ENCODE assay signal across 8 cellular contexts in the genomic region with DNA sequence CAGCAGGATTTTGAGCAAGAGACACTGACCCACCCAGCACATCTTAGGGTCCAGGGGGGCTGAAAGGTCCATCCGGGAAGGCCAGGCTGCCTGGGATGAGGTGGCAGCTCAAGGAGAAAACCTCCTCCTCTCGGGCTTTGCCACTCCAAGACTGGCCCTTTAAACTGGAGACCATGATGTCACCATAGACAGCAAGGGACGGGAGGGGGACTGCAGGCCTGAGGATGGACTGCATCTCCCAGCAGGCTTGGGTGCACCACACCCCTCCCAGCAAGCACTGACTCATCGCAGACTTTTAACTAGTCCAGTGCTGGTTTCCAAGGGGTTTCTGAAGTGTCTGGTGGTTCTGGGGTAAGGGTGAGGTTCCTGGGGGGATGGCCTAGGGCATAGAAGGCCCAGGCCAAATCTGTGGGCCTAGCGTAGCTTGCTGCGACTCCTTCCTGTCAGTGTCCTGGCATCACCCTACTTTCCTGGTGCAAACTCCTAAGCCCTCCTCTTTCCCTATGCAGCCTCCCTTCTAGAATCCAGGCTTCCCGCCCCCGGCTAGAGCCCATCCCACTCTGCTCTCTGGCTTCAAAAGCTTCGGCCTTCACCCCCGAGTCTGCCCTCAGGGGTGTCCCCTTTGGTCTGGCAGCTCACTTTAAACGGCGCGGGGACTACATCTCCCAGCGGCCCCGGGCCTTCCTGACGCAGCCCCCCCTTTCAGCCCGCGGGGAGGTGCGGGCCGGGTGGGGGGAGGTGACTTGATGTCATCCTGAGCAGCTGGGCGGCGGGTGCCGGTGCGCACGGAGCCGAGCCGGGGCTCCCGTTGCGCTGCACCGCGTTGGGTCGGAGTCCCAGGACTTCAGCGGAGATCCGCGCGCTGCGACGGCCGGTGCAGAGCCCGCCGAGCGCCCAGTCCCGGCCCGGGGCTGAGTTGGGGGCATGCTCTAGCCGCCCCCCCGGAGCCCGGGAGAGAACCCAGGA. TPM values are rescaled to one million over a fixed set of nuclear protein-coding genes. Genes with fewer than 3 reads are reported as not detected.
DNase-seq lines count a peak whose midpoint lies in the region; ATAC-seq, FAIRE-seq and TF ChIP-seq lines count a peak whose summit lies in the region.

A gene (plus strand): TSS at position 746 of the 966 bp plus-strand sequence. CDS start 1,046 bp downstream, outside the sequence.

- intact Hi-C loops in activated CD4-positive, alpha-beta memory T cell treated with anti-CD3 and anti-CD28 coated beads for 36 hours (cut with micrococcal nuclease): loop anchor here (1.0 kb wide), 2 partner anchors 90 to 103 kb away; a partner anchor contains a TSS
- intact Hi-C loops in dorsolateral prefrontal cortex (cut with DNase I): loop anchor here (1.0 to 5.0 kb wide), 2 partner anchors 88 to 103 kb away; a partner anchor contains a TSS
- intact Hi-C loops in HepG2 (cut with micrococcal nuclease; ENCODE audit: unreplicated experiment): loop anchor here (2.0 kb wide), 1 partner anchor 73 kb away; a partner anchor contains a TSS

- no peaks in the 10 kb centered on the region for H3K27me3 ChIP-seq in dorsolateral prefrontal cortex
- H3K27me3 ChIP-seq in HepG2 (ENCODE audit: control insufficient read depth in 1 of 2, insufficient read depth in 2 of 2, low read length in 2 of 2): no peaks in the 10 kb centered on the region; a peak in 1 of 5 replicates

- no peak; a peak in 1 of 4 replicates for TF ChIP-seq EP300 in HepG2 (IDR thresholded peaks at IDR 0.05; ENCODE audit: low read depth in 2 of 2, low read length in 2 of 2)
- no peak for TF ChIP-seq EP300 in HepG2 (CRISPR knock-in tag; IDR thresholded peaks at IDR 0.05; ENCODE audit: borderline replicate concordance)

- no peaks in the 10 kb centered on the region for H3K36me3 ChIP-seq in HepG2 (replicated peaks in 1 of 2; ENCODE audit: control insufficient read depth in 1 of 2, insufficient read depth in 2 of 2, low read length in 2 of 2)

- no peaks in the 10 kb centered on the region for H4K20me1 ChIP-seq in HepG2 (ENCODE audit: insufficient read depth, low read length)

- H3K4me3 ChIP-seq in dorsolateral prefrontal cortex (peak within 1 kb of the TSS; percentile 71 to 100 (median 98)), HepG2 (replicated peaks in 1 of 3; ENCODE audit: insufficient read depth in 1 of 3, low read depth in 2 of 3, low read length in 3 of 3) (peak within 1 kb of the TSS; percentile 58 to 80 (median 72))

- no peaks in the 10 kb centered on the region for H3K9me3 ChIP-seq in HepG2 (ENCODE audit: low read length)

- H3K27ac ChIP-seq in C4-2B: peak within 1 kb of the TSS; percentile 59
- H3K27ac ChIP-seq in dorsolateral prefrontal cortex: peak within 1 kb of the TSS; percentile 87 to 100 (median 98)
- H3K27ac ChIP-seq in HepG2 (ENCODE audit: extremely low read length, insufficient read depth, low read length): peak within 1 kb of the TSS; percentile 64

- no peaks in the 10 kb centered on the region for H3K79me2 ChIP-seq in HepG2 (ENCODE audit: insufficient read depth, low read length)

- CTCF ChIA-PET in activated CD4-positive, alpha-beta memory T cell treated with anti-CD3 and anti-CD28 coated beads for 36 hours (lab: Charles Lee): interaction anchor here (0.6 to 2.0 kb wide), 5 partner anchors 44 to 90 kb away, joined by 3 to 11 read pairs (median 3); a partner anchor contains a TSS
- CTCF ChIA-PET in HepG2 (lab: Yijun Ruan, JAX; ENCODE audit: low intra/inter-chr PET ratio, low total read pairs): no interaction called here

- peak within 1 kb of the TSS; percentile 85 for H3K4me3 Mint-ChIP-seq in activated CD4-positive, alpha-beta memory T cell treated with anti-CD3 and anti-CD28 coated beads for 36 hours

- 1% methylated on average over 11 of the region's 47 CpGs for WGBS in HepG2 (ENCODE audit: low lambda C conversion rate)

- H2AFZ ChIP-seq in HepG2 (ENCODE audit: low read length): peak within 1 kb of the TSS; percentile 88

- BruUV-seq in HepG2 (replicated peaks; lab: Mats Ljungman, UMichigan): no TSS peak

- H3K36me3 Mint-ChIP-seq in activated CD4-positive, alpha-beta memory T cell treated with anti-CD3 and anti-CD28 coated beads for 36 hours: peaks cover 2% of the 10 kb centered on the region

- no peaks in the 10 kb centered on the region for H3K9me3 Mint-ChIP-seq in activated CD4-positive, alpha-beta memory T cell treated with anti-CD3 and anti-CD28 coated beads for 36 hours

- H3K27ac Mint-ChIP-seq in activated CD4-positive, alpha-beta memory T cell treated with anti-CD3 and anti-CD28 coated beads for 36 hours: peak within 1 kb of the TSS; percentile 90

- no peaks in the 10 kb centered on the region for H3K27me3 Mint-ChIP-seq in activated CD4-positive, alpha-beta memory T cell treated with anti-CD3 and anti-CD28 coated beads for 36 hours

- H3K4me1 Mint-ChIP-seq in activated CD4-positive, alpha-beta memory T cell treated with anti-CD3 and anti-CD28 coated beads for 36 hours (ENCODE audit: low read depth): peaks cover 15% of the 10 kb centered on the region

- no peak for TF ChIP-seq CTCF in C4-2B (conservative IDR thresholded peaks at IDR 0.05)
- TF ChIP-seq CTCF in dorsolateral prefrontal cortex (IDR thresholded peaks at IDR 0.05 in 54 of 56, conservative IDR thresholded peaks at IDR 0.05 in 2 of 56; ENCODE audit: low read depth in 1 of 56, partially characterized antibody in 56 of 56): peak in 10 of 56 donors; percentile 9 to 37 (median 14)
- TF ChIP-seq CTCF in HepG2 (CRISPR knock-in tag; IDR thresholded peaks at IDR 0.05): peak; percentile 4; the same call in 1 of the 2 replicates

- DNase-seq in HK-2 (ENCODE audit: unreplicated experiment) (peak; percentile 77), NCI-H82 treated with DMSO at 0.1 percent for 48 hours (lab: John Stamatoyannopoulos, UW; ENCODE audit: unreplicated experiment) (peak; percentile 48), dorsolateral prefrontal cortex (peak; percentile 93 to 98 (median 97)), HepG2 (ENCODE audit: low spot score) (peak; percentile 85)
- peak; percentile 93 for DNase-seq in activated CD4-positive, alpha-beta memory T cell treated with anti-CD3 and anti-CD28 coated beads for 36 hours
- DNase-seq in stimulated activated CD4-positive, alpha-beta T cell treated with anti-CD3 and anti-CD28 coated beads, Interleukin-2, amount 100 ng/mL, for 48 hours: peak; percentile 78 to 85

- POLR2A ChIA-PET in activated CD4-positive, alpha-beta memory T cell treated with anti-CD3 and anti-CD28 coated beads for 36 hours (lab: Charles Lee): interaction anchor here (0.7 to 2.1 kb wide), 7 partner anchors 46 to 1421 kb away, joined by 3 to 7 read pairs (median 5); a partner anchor contains a TSS
- POLR2A ChIA-PET in HepG2 (lab: Yijun Ruan, JAX): interaction anchor here (0.8 to 1.7 kb wide), 8 partner anchors 8 to 211 kb away, joined by 3 to 22 read pairs (median 4); a partner anchor contains a TSS

- peak; percentile 98 for FAIRE-seq in HepG2 (lab: Jason Lieb, UNC)

- no peak for TF ChIP-seq RAD21 in HepG2 (CRISPR knock-in tag; IDR thresholded peaks at IDR 0.05)

- peak within 1 kb of the TSS; percentile 99 for H3K4me2 ChIP-seq in HepG2 (ENCODE audit: low read depth, low read length)

- ATAC-seq in GM19452 (IDR thresholded peaks at IDR 0.05; ENCODE audit: unreplicated experiment) (peak; percentile 79), HepG2 (peak; percentile 94)

- peak within 1 kb of the TSS; percentile 81 for H3K9ac ChIP-seq in HepG2 (ENCODE audit: insufficient read depth, low read depth, low read length)

- in situ Hi-C loops in HepG2 (cut with HindIII; ENCODE audit: extremely low pct_ligation_motif_present, low pct_unique_long_range_greater_than_20kb): no loop called here

- peaks cover 44% of the 10 kb centered on the region for H3K4me1 ChIP-seq in HepG2 (ENCODE audit: insufficient read depth, low read length)

- TF ChIP-seq POLR2A in HepG2 (IDR thresholded peaks at IDR 0.05; ENCODE audit: insufficient read depth in 1 of 2, low read depth in 2 of 2, low read length in 2 of 2): peak in 1 of 2 experiments; percentile 50; a peak in 1 of 4 replicates

TF ChIP-seq in HepG2, 621 proteins besides CTCF, POLR2A, EP300 and RAD21 (continues in another document):
- TF ChIP-seq ZFAT (CRISPR knock-in tag; conservative IDR thresholded peaks at IDR 0.05): no peak
- TF ChIP-seq HNF4G (IDR thresholded peaks at IDR 0.05; ENCODE audit: borderline replicate concordance, low read depth, low read length): peak; percentile 43; the same call in 1 of the 2 replicates
- peak; percentile 20; the same call in 1 of the 2 replicates for TF ChIP-seq HNF4G (CRISPR knock-in tag; IDR thresholded peaks at IDR 0.05; ENCODE audit: borderline replicate concordance, low read depth)
- no peak for TF ChIP-seq ZNF256 (CRISPR knock-in tag; conservative IDR thresholded peaks at IDR 0.05)
- no peak for TF ChIP-seq ZNF451 (CRISPR knock-in tag; IDR thresholded peaks at IDR 0.05)
- TF ChIP-seq DNMT3B (CRISPR knock-in tag; conservative IDR thresholded peaks at IDR 0.05): no peak

RNA-seq across cellular contexts. Expression of the gene that starts here (rescaled TPM):
- 10 to 100 TPM in 1 of 2 experiments, 1 to 10 TPM in 1; 9.7 to 11.9 TPM for total RNA-seq in activated CD4-positive, alpha-beta memory T cell treated with anti-CD3 and anti-CD28 coated beads for 36 hours
- 100 to 1,000 TPM in 10 of 120 experiments, 10 to 100 TPM in 110; 64.5 to 119 (median 85.0) TPM for total RNA-seq in dorsolateral prefrontal cortex
- 1.6 and 2.3 TPM in 2 replicates for total RNA-seq in HepG2 (2016; rRNA removed; fragmentation: Illumina TruSeq; extraction: Trizol)
- total RNA-seq in HepG2 (2016; cell fraction: cytosol; rRNA removed; fragmentation: Illumina TruSeq; extraction: Trizol; ENCODE audit: low read depth): 0.53 and 0.61 TPM in 2 replicates
- total RNA-seq in HepG2 (2016; cell fraction: insoluble cytoplasmic fraction; rRNA removed; fragmentation: Illumina TruSeq; extraction: Trizol): 1.6 and 2.9 TPM in 2 replicates
- 1.7 and 1.9 TPM in 2 replicates for total RNA-seq in HepG2 (2016; cell fraction: membrane; rRNA removed; fragmentation: Illumina TruSeq; extraction: Trizol)
- total RNA-seq in HepG2 (2016; cell fraction: nucleus; rRNA removed; fragmentation: Illumina TruSeq; extraction: Trizol): 1.9 and 2.8 TPM in 2 replicates
- polyA plus RNA-seq in HepG2 (2011; rRNA removed): 8.3 and 12.6 TPM in 2 replicates
- 5.2 and 5.5 TPM in 2 replicates for polyA plus RNA-seq in HepG2 (2011; cell fraction: cytosol; rRNA removed)
- 38.0 and 39.6 TPM in 2 replicates for polyA plus RNA-seq in HepG2 (2011; cell fraction: nucleus; rRNA removed)
- polyA plus RNA-seq in HepG2 (2012): 6.5 and 7.2 TPM in 2 replicates
- polyA plus RNA-seq in HepG2 (2016; cell fraction: cytosol; fragmentation: Illumina TruSeq; extraction: Trizol; ENCODE audit: low read depth): 0.45 and 0.76 TPM in 2 replicates
- polyA plus RNA-seq in HepG2 (2016; cell fraction: insoluble cytoplasmic fraction; fragmentation: Illumina TruSeq; extraction: Trizol; ENCODE audit: low read depth): 1.6 and 2.0 TPM in 2 replicates
- 1.3 and 2.0 TPM in 2 replicates for polyA plus RNA-seq in HepG2 (2016; cell fraction: membrane; fragmentation: Illumina TruSeq; extraction: Trizol; ENCODE audit: low read depth)
- polyA plus RNA-seq in HepG2 (2016; cell fraction: nucleus; fragmentation: Illumina TruSeq; extraction: Trizol; ENCODE audit: insufficient read depth, low read depth): 6.5 and 7.0 TPM in 2 replicates
- polyA minus RNA-seq in HepG2 (2011; rRNA and poly(A)+ RNA removed; ENCODE audit: low replicate concordance): 4.2 and 6.0 TPM in 2 replicates
- polyA minus RNA-seq in HepG2 (2011; cell fraction: cytosol; rRNA and poly(A)+ RNA removed): 2.0 and 4.1 TPM in 2 replicates
- 4.6 and 4.8 TPM in 2 replicates for polyA minus RNA-seq in HepG2 (2011; cell fraction: nucleus; rRNA and poly(A)+ RNA removed)

Comparison
In these comparisons a context has a peak if more than half of its experiments do, and no peak if none do; other contexts are left out.
1. Peak in every context shown above with its lines: DNase-seq, ATAC-seq, H3K4me3 ChIP-seq and H3K27ac ChIP-seq.
2. RNA of the gene that starts here (total RNA-seq): 64.5 to 119 TPM in dorsolateral prefrontal cortex; 9.7 to 11.9 TPM in activated CD4-positive, alpha-beta memory T cell treated with anti-CD3 and anti-CD28 coated beads for 36 hours and 0.53 to 2.9 TPM in HepG2; every median in the first group is over 4 times any median in the second.